Comparison of ENCODE assay signal across 1 cellular context in the genomic region with DNA sequence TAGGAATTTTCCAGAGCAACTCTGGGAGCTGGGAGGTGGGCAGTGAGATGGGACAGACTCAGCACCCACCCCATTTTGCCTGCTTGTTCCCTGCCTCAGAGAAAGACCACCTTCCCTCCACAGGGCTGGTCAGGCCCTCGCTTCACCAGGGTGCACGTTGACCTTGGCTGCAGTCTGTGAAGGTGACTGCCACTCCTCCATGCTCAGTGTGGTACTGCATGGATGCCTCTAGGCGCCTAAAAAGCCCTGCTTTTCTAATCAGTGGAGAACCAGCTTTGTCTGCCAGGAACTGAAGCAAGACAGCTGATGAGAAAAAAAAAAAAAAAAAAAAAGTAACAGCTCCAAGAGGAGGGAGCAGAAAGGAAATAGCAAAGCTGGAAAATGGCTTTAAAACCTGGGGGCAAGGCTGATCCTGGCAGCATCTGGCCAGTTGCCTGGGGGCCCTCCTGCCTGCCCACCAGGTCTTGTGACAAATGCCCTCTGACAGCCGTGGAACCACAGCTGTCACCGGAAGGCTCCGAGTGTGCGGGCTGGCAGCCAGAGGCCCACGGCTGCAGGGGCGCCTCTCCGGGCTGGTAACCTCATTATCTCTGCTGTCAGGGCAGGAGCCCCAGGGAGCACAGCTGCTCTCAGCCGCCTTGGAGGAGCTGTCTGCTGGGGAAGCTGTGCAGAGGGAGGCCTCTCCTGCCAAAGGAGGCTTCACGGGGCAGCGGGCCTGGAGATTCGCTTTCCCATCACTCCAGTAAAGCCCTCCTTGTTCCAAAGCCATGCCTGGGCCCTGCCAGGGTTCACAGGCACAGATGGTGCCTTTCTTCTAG.
TF ChIP-seq lines count a peak whose summit lies in the region.

No MANE protein-coding gene starts in this region.

TF ChIP-seq in K562, 482 proteins besides CTCF, POLR2A, EP300 and RAD21 (continued from another document and continues in another):
- TF ChIP-seq, protein P1, sequence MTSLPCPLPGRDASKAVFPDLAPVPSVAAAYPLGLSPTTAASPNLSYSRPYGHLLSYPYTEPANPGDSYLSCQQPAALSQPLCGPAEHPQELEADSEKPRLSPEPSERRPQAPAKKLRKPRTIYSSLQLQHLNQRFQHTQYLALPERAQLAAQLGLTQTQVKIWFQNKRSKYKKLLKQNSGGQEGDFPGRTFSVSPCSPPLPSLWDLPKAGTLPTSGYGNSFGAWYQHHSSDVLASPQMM (CRISPR knock-in tag; IDR thresholded peaks at IDR 0.05), result no peak
- TF ChIP-seq NFIX (CRISPR knock-in tag; IDR thresholded peaks at IDR 0.05; ENCODE audit: low read depth), result no peak
- TF ChIP-seq ZNF224 (CRISPR knock-in tag; IDR thresholded peaks at IDR 0.05), result no peak
- no peak for TF ChIP-seq NR2C1 (IDR thresholded peaks at IDR 0.05)
- no peak for TF ChIP-seq NR2C1 (tag; IDR thresholded peaks at IDR 0.05)
- TF ChIP-seq MAZ (CRISPR knock-in tag; conservative IDR thresholded peaks at IDR 0.05 in 1 of 2, IDR thresholded peaks at IDR 0.05 in 1 of 2), result no peak
- no peak for TF ChIP-seq L3MBTL2 (IDR thresholded peaks at IDR 0.05)
- peak; percentile 25 for TF ChIP-seq HMGN3 (IDR thresholded peaks at IDR 0.05; ENCODE audit: borderline replicate concordance, extremely low read depth, insufficient read length, low read depth, low read length)
- no peak for TF ChIP-seq ZNF282 (CRISPR knock-in tag; IDR thresholded peaks at IDR 0.05)
- no peak for TF ChIP-seq SPI1 (IDR thresholded peaks at IDR 0.05; ENCODE audit: borderline replicate concordance, low read depth, low read length)
- TF ChIP-seq, protein P2, sequence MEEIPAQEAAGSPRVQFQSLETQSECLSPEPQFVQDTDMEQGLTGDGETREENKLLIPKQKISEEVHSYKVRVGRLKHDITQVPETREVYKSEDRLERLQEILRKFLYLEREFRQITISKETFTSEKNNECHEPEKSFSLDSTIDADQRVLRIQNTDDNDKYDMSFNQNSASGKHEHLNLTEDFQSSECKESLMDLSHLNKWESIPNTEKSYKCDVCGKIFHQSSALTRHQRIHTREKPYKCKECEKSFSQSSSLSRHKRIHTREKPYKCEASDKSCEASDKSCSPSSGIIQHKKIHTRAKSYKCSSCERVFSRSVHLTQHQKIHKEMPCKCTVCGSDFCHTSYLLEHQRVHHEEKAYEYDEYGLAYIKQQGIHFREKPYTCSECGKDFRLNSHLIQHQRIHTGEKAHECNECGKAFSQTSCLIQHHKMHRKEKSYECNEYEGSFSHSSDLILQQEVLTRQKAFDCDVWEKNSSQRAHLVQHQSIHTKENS (CRISPR knock-in tag; IDR thresholded peaks at IDR 0.05), result no peak
- TF ChIP-seq, protein P3, sequence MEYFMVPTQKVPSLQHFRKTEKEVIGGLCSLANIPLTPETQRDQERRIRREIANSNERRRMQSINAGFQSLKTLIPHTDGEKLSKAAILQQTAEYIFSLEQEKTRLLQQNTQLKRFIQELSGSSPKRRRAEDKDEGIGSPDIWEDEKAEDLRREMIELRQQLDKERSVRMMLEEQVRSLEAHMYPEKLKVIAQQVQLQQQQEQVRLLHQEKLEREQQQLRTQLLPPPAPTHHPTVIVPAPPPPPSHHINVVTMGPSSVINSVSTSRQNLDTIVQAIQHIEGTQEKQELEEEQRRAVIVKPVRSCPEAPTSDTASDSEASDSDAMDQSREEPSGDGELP (CRISPR knock-in tag; IDR thresholded peaks at IDR 0.05; ENCODE audit: borderline replicate concordance), result peak; percentile 80
- TF ChIP-seq, protein P4, sequence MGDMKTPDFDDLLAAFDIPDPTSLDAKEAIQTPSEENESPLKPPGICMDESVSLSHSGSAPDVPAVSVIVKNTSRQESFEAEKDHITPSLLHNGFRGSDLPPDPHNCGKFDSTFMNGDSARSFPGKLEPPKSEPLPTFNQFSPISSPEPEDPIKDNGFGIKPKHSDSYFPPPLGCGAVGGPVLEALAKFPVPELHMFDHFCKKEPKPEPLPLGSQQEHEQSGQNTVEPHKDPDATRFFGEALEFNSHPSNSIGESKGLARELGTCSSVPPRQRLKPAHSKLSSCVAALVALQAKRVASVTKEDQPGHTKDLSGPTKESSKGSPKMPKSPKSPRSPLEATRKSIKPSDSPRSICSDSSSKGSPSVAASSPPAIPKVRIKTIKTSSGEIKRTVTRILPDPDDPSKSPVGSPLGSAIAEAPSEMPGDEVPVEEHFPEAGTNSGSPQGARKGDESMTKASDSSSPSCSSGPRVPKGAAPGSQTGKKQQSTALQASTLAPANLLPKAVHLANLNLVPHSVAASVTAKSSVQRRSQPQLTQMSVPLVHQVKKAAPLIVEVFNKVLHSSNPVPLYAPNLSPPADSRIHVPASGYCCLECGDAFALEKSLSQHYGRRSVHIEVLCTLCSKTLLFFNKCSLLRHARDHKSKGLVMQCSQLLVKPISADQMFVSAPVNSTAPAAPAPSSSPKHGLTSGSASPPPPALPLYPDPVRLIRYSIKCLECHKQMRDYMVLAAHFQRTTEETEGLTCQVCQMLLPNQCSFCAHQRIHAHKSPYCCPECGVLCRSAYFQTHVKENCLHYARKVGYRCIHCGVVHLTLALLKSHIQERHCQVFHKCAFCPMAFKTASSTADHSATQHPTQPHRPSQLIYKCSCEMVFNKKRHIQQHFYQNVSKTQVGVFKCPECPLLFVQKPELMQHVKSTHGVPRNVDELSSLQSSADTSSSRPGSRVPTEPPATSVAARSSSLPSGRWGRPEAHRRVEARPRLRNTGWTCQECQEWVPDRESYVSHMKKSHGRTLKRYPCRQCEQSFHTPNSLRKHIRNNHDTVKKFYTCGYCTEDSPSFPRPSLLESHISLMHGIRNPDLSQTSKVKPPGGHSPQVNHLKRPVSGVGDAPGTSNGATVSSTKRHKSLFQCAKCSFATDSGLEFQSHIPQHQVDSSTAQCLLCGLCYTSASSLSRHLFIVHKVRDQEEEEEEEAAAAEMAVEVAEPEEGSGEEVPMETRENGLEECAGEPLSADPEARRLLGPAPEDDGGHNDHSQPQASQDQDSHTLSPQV (IDR thresholded peaks at IDR 0.05), result peak; percentile 58; the same call in 1 of the 2 replicates
- TF ChIP-seq ZNF239 (CRISPR knock-in tag; IDR thresholded peaks at IDR 0.05), result no peak
- TF ChIP-seq, protein P5, sequence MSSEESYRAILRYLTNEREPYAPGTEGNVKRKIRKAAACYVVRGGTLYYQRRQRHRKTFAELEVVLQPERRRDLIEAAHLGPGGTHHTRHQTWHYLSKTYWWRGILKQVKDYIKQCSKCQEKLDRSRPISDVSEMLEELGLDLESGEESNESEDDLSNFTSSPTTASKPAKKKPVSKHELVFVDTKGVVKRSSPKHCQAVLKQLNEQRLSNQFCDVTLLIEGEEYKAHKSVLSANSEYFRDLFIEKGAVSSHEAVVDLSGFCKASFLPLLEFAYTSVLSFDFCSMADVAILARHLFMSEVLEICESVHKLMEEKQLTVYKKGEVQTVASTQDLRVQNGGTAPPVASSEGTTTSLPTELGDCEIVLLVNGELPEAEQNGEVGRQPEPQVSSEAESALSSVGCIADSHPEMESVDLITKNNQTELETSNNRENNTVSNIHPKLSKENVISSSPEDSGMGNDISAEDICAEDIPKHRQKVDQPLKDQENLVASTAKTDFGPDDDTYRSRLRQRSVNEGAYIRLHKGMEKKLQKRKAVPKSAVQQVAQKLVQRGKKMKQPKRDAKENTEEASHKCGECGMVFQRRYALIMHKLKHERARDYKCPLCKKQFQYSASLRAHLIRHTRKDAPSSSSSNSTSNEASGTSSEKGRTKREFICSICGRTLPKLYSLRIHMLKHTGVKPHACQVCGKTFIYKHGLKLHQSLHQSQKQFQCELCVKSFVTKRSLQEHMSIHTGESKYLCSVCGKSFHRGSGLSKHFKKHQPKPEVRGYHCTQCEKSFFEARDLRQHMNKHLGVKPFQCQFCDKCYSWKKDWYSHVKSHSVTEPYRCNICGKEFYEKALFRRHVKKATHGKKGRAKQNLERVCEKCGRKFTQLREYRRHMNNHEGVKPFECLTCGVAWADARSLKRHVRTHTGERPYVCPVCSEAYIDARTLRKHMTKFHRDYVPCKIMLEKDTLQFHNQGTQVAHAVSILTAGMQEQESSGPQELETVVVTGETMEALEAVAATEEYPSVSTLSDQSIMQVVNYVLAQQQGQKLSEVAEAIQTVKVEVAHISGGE (CRISPR knock-in tag; IDR thresholded peaks at IDR 0.05), result no peak
- TF ChIP-seq, protein P6, sequence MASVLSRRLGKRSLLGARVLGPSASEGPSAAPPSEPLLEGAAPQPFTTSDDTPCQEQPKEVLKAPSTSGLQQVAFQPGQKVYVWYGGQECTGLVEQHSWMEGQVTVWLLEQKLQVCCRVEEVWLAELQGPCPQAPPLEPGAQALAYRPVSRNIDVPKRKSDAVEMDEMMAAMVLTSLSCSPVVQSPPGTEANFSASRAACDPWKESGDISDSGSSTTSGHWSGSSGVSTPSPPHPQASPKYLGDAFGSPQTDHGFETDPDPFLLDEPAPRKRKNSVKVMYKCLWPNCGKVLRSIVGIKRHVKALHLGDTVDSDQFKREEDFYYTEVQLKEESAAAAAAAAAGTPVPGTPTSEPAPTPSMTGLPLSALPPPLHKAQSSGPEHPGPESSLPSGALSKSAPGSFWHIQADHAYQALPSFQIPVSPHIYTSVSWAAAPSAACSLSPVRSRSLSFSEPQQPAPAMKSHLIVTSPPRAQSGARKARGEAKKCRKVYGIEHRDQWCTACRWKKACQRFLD (CRISPR knock-in tag; IDR thresholded peaks at IDR 0.05), result no peak
- peak; percentile 21; the same call in 1 of the 2 replicates for TF ChIP-seq NFIC (IDR thresholded peaks at IDR 0.05)
- TF ChIP-seq CREB1 (IDR thresholded peaks at IDR 0.05), result no peak
- TF ChIP-seq CREB1 (CRISPR knock-in tag; IDR thresholded peaks at IDR 0.05), result no peak
- TF ChIP-seq CBFA2T3 (IDR thresholded peaks at IDR 0.05), result peak; percentile 70
- TF ChIP-seq SUPT5H (IDR thresholded peaks at IDR 0.05), result no peak
- TF ChIP-seq ZNF175 (CRISPR knock-in tag; IDR thresholded peaks at IDR 0.05; ENCODE audit: low read depth), result no peak
- TF ChIP-seq TRIM28 (IDR thresholded peaks at IDR 0.05), result no peak
- TF ChIP-seq, protein P7, sequence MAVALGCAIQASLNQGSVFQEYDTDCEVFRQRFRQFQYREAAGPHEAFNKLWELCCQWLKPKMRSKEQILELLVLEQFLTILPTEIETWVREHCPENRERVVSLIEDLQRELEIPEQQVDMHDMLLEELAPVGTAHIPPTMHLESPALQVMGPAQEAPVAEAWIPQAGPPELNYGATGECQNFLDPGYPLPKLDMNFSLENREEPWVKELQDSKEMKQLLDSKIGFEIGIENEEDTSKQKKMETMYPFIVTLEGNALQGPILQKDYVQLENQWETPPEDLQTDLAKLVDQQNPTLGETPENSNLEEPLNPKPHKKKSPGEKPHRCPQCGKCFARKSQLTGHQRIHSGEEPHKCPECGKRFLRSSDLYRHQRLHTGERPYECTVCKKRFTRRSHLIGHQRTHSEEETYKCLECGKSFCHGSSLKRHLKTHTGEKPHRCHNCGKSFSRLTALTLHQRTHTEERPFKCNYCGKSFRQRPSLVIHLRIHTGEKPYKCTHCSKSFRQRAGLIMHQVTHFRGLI (CRISPR knock-in tag; IDR thresholded peaks at IDR 0.05), result no peak
- peak; percentile 78 for TF ChIP-seq ZNF384 (IDR thresholded peaks at IDR 0.05; ENCODE audit: low read depth, low read length)
- TF ChIP-seq, protein P8, sequence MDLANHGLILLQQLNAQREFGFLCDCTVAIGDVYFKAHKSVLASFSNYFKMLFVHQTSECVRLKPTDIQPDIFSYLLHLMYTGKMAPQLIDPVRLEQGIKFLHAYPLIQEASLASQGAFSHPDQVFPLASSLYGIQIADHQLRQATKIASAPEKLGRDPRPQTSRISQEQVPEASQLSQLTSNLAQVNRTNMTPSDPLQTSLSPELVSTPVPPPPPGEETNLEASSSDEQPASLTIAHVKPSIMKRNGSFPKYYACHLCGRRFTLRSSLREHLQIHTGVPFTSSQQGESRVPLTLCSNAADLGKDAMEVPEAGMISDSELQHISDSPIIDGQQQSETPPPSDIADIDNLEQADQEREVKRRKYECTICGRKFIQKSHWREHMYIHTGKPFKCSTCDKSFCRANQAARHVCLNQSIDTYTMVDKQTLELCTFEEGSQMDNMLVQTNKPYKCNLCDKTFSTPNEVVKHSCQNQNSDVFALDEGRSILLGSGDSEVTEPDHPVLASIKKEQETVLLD (IDR thresholded peaks at IDR 0.05), result 0 out of 2 replicates have a peak, but pooled peaks have one; percentile 32
- TF ChIP-seq GABPA (tag; conservative IDR thresholded peaks at IDR 0.05; ENCODE audit: low read depth), result 0 out of 2 replicates have a peak, but pooled peaks have one; percentile 29
- TF ChIP-seq MED1 (CRISPR knock-in tag; IDR thresholded peaks at IDR 0.05; ENCODE audit: borderline replicate concordance), result no peak
- TF ChIP-seq CBFA2T2 (conservative IDR thresholded peaks at IDR 0.05), result peak; percentile 64
- no peak for TF ChIP-seq SAP30 (IDR thresholded peaks at IDR 0.05; ENCODE audit: borderline replicate concordance, insufficient read depth, low read depth, low read length, poor library complexity, severe bottlenecking)
- TF ChIP-seq GATAD2B (IDR thresholded peaks at IDR 0.05; ENCODE audit: borderline replicate concordance), result no peak
- peak; percentile 98 for TF ChIP-seq ZNF263 (CRISPR knock-in tag; IDR thresholded peaks at IDR 0.05; ENCODE audit: borderline replicate concordance)
- no peak for TF ChIP-seq ZNF124 (CRISPR knock-in tag; IDR thresholded peaks at IDR 0.05)
- no peak for TF ChIP-seq PTRF (tag; IDR thresholded peaks at IDR 0.05)
- peak; percentile 31 for TF ChIP-seq MEIS2 (IDR thresholded peaks at IDR 0.05; ENCODE audit: partially characterized antibody)
- TF ChIP-seq ESRRA (IDR thresholded peaks at IDR 0.05; ENCODE audit: borderline replicate concordance, low read depth), result peak; percentile 57
- no peak for TF ChIP-seq CCAR2 (IDR thresholded peaks at IDR 0.05; ENCODE audit: low read depth, low read length)
- TF ChIP-seq SRSF1 (IDR thresholded peaks at IDR 0.05; ENCODE audit: low read depth, low read length), result no peak
- 0 out of 2 replicates have a peak, but pooled peaks have one; percentile 16 for TF ChIP-seq RB1 (IDR thresholded peaks at IDR 0.05; ENCODE audit: low read depth)
- TF ChIP-seq JUND (IDR thresholded peaks at IDR 0.05; ENCODE audit: borderline replicate concordance, low read depth, low read length), result no peak
- peak; percentile 9; the same call in 1 of the 3 replicates for TF ChIP-seq JUND (tag; IDR thresholded peaks at IDR 0.05; ENCODE audit: borderline replicate concordance, low read depth, low read length)
- TF ChIP-seq, protein P9, sequence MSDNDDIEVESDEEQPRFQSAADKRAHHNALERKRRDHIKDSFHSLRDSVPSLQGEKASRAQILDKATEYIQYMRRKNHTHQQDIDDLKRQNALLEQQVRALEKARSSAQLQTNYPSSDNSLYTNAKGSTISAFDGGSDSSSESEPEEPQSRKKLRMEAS (CRISPR knock-in tag; IDR thresholded peaks at IDR 0.05), result no peak
- TF ChIP-seq C11orf30 (IDR thresholded peaks at IDR 0.05; ENCODE audit: low read depth), result no peak
- TF ChIP-seq BCOR (IDR thresholded peaks at IDR 0.05), result no peak
- TF ChIP-seq GATAD2A (IDR thresholded peaks at IDR 0.05), result 0 out of 2 replicates have a peak, but pooled peaks have one; percentile 56
- no peak for TF ChIP-seq DIDO1 (tag; IDR thresholded peaks at IDR 0.05; ENCODE audit: low read depth)
